8 cellular contexts compared by ENCODE assay signal in the genomic region with DNA sequence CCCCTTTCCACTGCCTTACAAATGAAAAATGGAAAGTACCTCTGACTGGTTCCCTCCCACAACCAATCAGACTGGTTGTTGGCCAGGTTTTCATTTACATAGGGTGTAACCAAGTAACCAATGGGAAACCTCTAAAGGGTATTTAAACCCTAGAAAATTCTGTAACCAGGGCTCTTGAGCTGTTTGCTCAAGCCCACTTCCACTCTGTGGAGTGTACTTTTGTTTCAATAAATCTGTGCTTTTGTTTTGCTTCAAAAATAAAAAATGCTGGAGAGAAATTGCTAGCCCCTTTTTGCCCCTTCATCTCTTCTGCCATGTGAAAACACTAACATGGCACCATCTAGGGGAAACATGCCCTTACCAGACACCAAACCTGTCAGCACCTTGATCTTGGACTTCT.
"Had no signal": no experiment of that assay in that cellular context is flagged by ENCODE, and none has a peak within 500 bp of the region (broad histone marks: within the 10 kb centered on the region; RNA-seq: fewer than 3 reads in every experiment).

No MANE protein-coding gene starts in this region.

- H3K4me3 ChIP-seq: GM12878 had no signal

- DNase-seq: GDM1, GF-D8 had no signal

- FAIRE-seq: G401.6, GM12878, GM12891, GM12892, GM18507, GM19239 had no signal

- ATAC-seq: GM12878 had no signal
